ENCODE assay signal across 16 cellular contexts in the genomic region with DNA sequence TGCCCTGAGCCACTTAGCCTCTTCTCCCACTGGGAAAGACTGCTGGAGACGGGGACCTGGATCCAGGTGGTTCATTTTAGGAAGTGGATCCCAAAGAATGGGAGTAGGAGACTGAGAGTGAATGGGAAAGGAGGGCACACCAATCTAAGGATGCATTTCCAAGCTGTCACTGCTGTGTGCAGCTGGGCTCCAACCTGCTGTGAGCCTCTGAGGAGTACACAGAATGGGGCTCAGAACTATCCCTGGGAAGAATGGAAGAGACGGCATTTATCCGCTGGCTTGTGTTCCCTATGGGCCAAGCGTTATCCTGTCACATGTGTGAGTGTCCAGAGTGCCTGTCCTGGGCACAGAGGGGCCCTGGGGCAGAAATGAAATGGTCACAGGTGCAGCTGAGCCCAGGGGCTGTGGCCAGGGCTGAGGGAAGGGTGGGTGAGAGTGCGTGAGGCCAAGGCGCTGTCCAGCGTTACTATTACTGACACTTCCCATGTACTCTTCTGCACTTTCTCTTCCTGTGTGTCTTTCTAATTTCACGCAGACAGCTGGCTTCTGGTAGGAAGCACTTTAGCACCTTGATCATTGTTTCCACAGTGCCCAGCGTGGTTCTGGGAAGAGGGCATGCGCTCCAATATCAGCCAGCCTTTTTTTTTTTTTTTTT.
"Had no signal": no experiment of that assay in that cellular context is flagged by ENCODE, and none has a peak within 500 bp of the region (broad histone marks: within the 10 kb centered on the region; RNA-seq: fewer than 3 reads in every experiment).

No MANE protein-coding gene starts in this region.

- DNase-seq: activated CD4-positive, alpha-beta T cell treated with anti-CD3 and anti-CD28 coated beads for 1 hour; activated CD4-positive, alpha-beta T cell treated with anti-CD3 and anti-CD28 coated beads, Interleukin-2, amount 50 U/mL, for 4 hours; activated naive CD4-positive, alpha-beta T cell treated with Interleukin-2 at 50 U/mL for 16 hours; activated naive CD8-positive, alpha-beta T cell treated with anti-CD3 and anti-CD28 coated beads, Interleukin-2, amount 50 U/mL, for 24 hours; activated T-cell treated with anti-CD3 and anti-CD28 coated beads for 4 hours; aorta; effector memory CD4-positive, alpha-beta T cell; foreskin melanocyte; head of caudate nucleus; mammary epithelial cell; naive thymus-derived CD4-positive, alpha-beta T cell; retina; stimulated activated naive B cell treated with anti-CD40 and anti-IgM and Interleukin-4, amounts not matched to agents 10 μg/mL and 1 μg/mL and 100 μg/mL, for 72 hours; substantia nigra; trophoblast cell had no signal

- ATAC-seq: activated naive CD8-positive, alpha-beta T cell treated with anti-CD3 and anti-CD28 coated beads, Interleukin-2, amount 50 U/mL, for 24 hours; left lobe of liver; naive thymus-derived CD4-positive, alpha-beta T cell; stimulated activated naive B cell treated with anti-CD40 and anti-IgM and Interleukin-4, amounts not matched to agents 10 μg/mL and 1 μg/mL and 100 μg/mL, for 72 hours had no signal
